ENCODE assay signal across 8 cellular contexts in genomic region chr6:119349341-119350201, GRCh38. TPM values are rescaled to one million over a fixed set of nuclear protein-coding genes. Genes with fewer than 3 reads are reported as not detected.
A peak's percentile ranks its signal among the peaks of the same experiment; 100 is the strongest.
DNase-seq lines count a peak whose midpoint lies in the region; ATAC-seq and TF ChIP-seq lines count a peak whose summit lies in the region.

Gene MAN1A1, minus strand, starts transcription at chr6:119349761. Its CDS starts 696 bp downstream, at chr6:119349065.

- no peaks in the 10 kb centered on the region for H3K27me3 ChIP-seq in left lung

- peak within 1 kb of the TSS; percentile 94 for H3K27ac Mint-ChIP-seq in activated CD4-positive, alpha-beta T cell treated with anti-CD3 and anti-CD28 coated beads, Interleukin-2, amount 10 ng/mL, durations not matched to agents 24 days and 14 days

- H3K27ac ChIP-seq in coronary artery (peak within 1 kb of the TSS; percentile 95 to 97), left lung (peak within 1 kb of the TSS; percentile 96 to 98)

- H3K27me3 Mint-ChIP-seq in activated CD4-positive, alpha-beta T cell treated with anti-CD3 and anti-CD28 coated beads, Interleukin-2, amount 10 ng/mL, durations not matched to agents 24 days and 14 days: no peaks in the 10 kb centered on the region

- H3K36me3 ChIP-seq in left lung: no peaks in the 10 kb centered on the region

- peaks cover 30% of the 10 kb centered on the region for H3K36me3 Mint-ChIP-seq in activated CD4-positive, alpha-beta T cell treated with anti-CD3 and anti-CD28 coated beads, Interleukin-2, amount 10 ng/mL, durations not matched to agents 24 days and 14 days (ENCODE audit: low read depth)

- peaks cover 4 to 73% of the 10 kb centered on the region in 2 donors for H3K4me1 ChIP-seq in left lung

- DNase-seq in AG08396 (ENCODE audit: low spot score) (peak; percentile 98), NCI-H510A treated with DMSO at 0.1 percent for 48 hours (lab: John Stamatoyannopoulos, UW) (peak; percentile 60), coronary artery (ENCODE audit: low spot score) (peak; percentile 91), left lung (peak; percentile 91 to 96)
- peak; percentile 98 for DNase-seq in activated CD4-positive, alpha-beta T cell treated with anti-CD3 and anti-CD28 coated beads, Interleukin-2, amount 10 ng/mL, durations not matched to agents 24 days and 14 days
- peak; percentile 84 to 86 for DNase-seq in stimulated activated CD4-positive, alpha-beta T cell treated with anti-CD3 and anti-CD28 coated beads, Interleukin-2, amount 100 ng/mL, for 48 hours

- H3K4me3 Mint-ChIP-seq in activated CD4-positive, alpha-beta T cell treated with anti-CD3 and anti-CD28 coated beads, Interleukin-2, amount 10 ng/mL, durations not matched to agents 24 days and 14 days: peak within 1 kb of the TSS; percentile 97

- H3K4me3 ChIP-seq in coronary artery (peak within 1 kb of the TSS; percentile 95), left lung (peak within 1 kb of the TSS; percentile 82 to 90)

- TF ChIP-seq CTCF in coronary artery (IDR thresholded peaks at IDR 0.05): no peak
- no peak for TF ChIP-seq CTCF in left lung (IDR thresholded peaks at IDR 0.05)

- peak; percentile 76 for ATAC-seq in GM18868 (IDR thresholded peaks at IDR 0.05; ENCODE audit: unreplicated experiment)
- ATAC-seq in HG03103 (IDR thresholded peaks at IDR 0.05; ENCODE audit: low read depth, unreplicated experiment): peak; percentile 62
- ATAC-seq in left lung: peak; percentile 94

- no peaks in the 10 kb centered on the region for H3K9me3 Mint-ChIP-seq in activated CD4-positive, alpha-beta T cell treated with anti-CD3 and anti-CD28 coated beads, Interleukin-2, amount 10 ng/mL, durations not matched to agents 24 days and 14 days

- intact Hi-C loops in activated CD4-positive, alpha-beta T cell treated with anti-CD3 and anti-CD28 coated beads, Interleukin-2, amount 10 ng/mL, durations not matched to agents 24 days and 14 days (cut with micrococcal nuclease): loop anchor here (1.0 to 10.0 kb wide), 16 partner anchors 13 to 1675 kb away; partner anchors contain the start of genes ASF1A, MCM9 and NUS1
- intact Hi-C loops in left lung (cut with DNase I): no loop called here

- H3K4me1 Mint-ChIP-seq in activated CD4-positive, alpha-beta T cell treated with anti-CD3 and anti-CD28 coated beads, Interleukin-2, amount 10 ng/mL, durations not matched to agents 24 days and 14 days: peaks cover 48% of the 10 kb centered on the region

- no peaks in the 10 kb centered on the region for H3K9me3 ChIP-seq in left lung

RNA-seq across cellular contexts. Expression of gene MAN1A1, which starts in this region (rescaled TPM):
- 43.0 and 43.7 TPM in 2 replicates for total RNA-seq in activated CD4-positive, alpha-beta T cell treated with anti-CD3 and anti-CD28 coated beads, Interleukin-2, amount 10 ng/mL, durations not matched to agents 24 days and 14 days
- 10 to 100 TPM; 49.6 to 58.7 TPM for total RNA-seq in left lung

Comparison
In these comparisons a context has a peak if more than half of its experiments do, and no peak if none do; other contexts are left out.
1. Peak in every context shown above with its lines: DNase-seq, ATAC-seq, H3K4me3 ChIP-seq and H3K27ac ChIP-seq.